ENCODE assay signal across 3 cellular contexts in the genomic region with DNA sequence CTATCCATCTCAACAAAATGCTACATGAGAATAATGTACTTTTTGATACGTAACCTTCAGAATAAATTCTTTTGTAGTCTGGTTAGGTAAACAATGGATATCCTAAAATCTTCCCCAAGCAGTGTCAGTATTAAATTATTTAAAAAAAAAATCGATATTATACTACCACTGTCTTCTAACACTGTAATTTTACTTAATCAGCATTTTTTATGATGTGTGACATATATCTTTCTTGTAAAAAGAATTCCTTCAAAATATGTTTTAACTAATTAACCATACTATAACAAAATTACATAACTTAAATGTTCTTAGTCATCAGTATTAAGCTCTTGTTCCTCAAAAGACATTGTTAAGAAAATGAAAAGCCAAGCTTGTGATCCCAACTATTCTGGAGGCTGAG.
TF ChIP-seq lines count a peak whose summit lies in the region.

No MANE protein-coding gene starts in this region.

TF ChIP-seq in A549, 52 proteins besides CTCF, POLR2A, EP300 and RAD21:
- TF ChIP-seq, protein P1, sequence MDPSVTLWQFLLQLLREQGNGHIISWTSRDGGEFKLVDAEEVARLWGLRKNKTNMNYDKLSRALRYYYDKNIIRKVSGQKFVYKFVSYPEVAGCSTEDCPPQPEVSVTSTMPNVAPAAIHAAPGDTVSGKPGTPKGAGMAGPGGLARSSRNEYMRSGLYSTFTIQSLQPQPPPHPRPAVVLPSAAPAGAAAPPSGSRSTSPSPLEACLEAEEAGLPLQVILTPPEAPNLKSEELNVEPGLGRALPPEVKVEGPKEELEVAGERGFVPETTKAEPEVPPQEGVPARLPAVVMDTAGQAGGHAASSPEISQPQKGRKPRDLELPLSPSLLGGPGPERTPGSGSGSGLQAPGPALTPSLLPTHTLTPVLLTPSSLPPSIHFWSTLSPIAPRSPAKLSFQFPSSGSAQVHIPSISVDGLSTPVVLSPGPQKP (IDR thresholded peaks at IDR 0.05; ENCODE audit: low read depth, low read length), result no peak
- TF ChIP-seq CBX8 (IDR thresholded peaks at IDR 0.05) (no peak), MAFK (IDR thresholded peaks at IDR 0.05; ENCODE audit: partially characterized antibody) (peak; percentile 88)

TF ChIP-seq in IMR-90, 13 proteins besides CTCF, POLR2A, EP300 and RAD21:
- no peak for TF ChIP-seq RCOR1 (IDR thresholded peaks at IDR 0.05; ENCODE audit: insufficient replicate concordance, low read length)
- peak; percentile 94 for TF ChIP-seq MAFK (IDR thresholded peaks at IDR 0.05; ENCODE audit: low read depth, low read length)
- no peak for TF ChIP-seq USF2 (IDR thresholded peaks at IDR 0.05; ENCODE audit: low read depth, low read length)
- TF ChIP-seq MXI1 (IDR thresholded peaks at IDR 0.05; ENCODE audit: borderline replicate concordance, low read depth, low read length), result no peak
TF ChIP-seq in IMR-90: peak in this region for 1.

TF ChIP-seq in H1, 55 proteins besides CTCF, POLR2A, EP300 and RAD21:
- TF ChIP-seq FOSL1 (IDR thresholded peaks at IDR 0.05; ENCODE audit: insufficient read depth, low read depth, low read length) (no peak), YY1 (IDR thresholded peaks at IDR 0.05; ENCODE audit: low read depth, low read length) (no peak), TBP (IDR thresholded peaks at IDR 0.05; ENCODE audit: low read depth, low read length) (no peak), NRF1 (IDR thresholded peaks at IDR 0.05; ENCODE audit: low read depth, low read length) (no peak), MAFK (IDR thresholded peaks at IDR 0.05; ENCODE audit: low read depth, low read length) (peak; percentile 56; the same call in 1 of the 2 replicates), RNF2 (IDR thresholded peaks at IDR 0.05; ENCODE audit: borderline replicate concordance, low read depth, low read length, missing control alignments, poor library complexity, severe bottlenecking) (no peak)
